ENCODE assay signal across 23 cellular contexts in the genomic region with DNA sequence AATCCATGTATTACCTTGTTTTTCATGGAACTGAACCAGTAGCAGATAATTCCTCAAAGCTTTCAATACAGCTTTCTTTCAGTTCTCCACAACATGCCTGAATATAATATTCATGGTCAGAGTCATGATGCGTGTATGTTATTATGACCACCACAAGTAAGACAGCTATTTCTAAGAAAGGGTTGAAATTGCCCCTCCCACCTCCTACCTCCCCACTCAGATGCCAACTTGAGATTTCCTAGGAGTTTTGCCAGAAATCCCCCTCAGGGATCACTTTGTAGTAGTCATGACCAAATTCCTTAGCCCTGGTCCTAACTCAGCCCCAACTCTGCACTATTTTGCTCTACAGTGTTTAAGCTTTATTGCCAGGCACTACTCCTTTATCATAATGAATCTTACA.
"Had no signal": no experiment of that assay in that cellular context is flagged by ENCODE, and none has a peak within 500 bp of the region (broad histone marks: within the 10 kb centered on the region; RNA-seq: fewer than 3 reads in every experiment).

No MANE protein-coding gene starts in this region.

- H3K36me3 Mint-ChIP-seq: natural killer cell treated with Interleukin-12 subunit alpha and Interleukin-12 subunit beta and Interleukin-15 and Interleukin-18, amount 100 ng/mL, for 72 hours had no signal

- H3K36me3 ChIP-seq: neural progenitor cell had no signal

- H3K27me3 ChIP-seq: hepatocyte, neural progenitor cell, pancreas, tibial artery, upper lobe of right lung had no signal

- H3K27ac ChIP-seq: coronary artery, hepatocyte, left ventricle myocardium inferior, lower lobe of right lung, neural progenitor cell, pancreas, tibial artery, upper lobe of right lung had no signal

- H3K27me3 Mint-ChIP-seq: natural killer cell treated with Interleukin-12 subunit alpha and Interleukin-12 subunit beta and Interleukin-15 and Interleukin-18, amount 100 ng/mL, for 72 hours; progenitor cell of endocrine pancreas; stimulated activated memory B cell treated with anti-CD40 and anti-IgM and Interleukin-4, amounts not matched to agents 10 μg/mL and 1 μg/mL and 100 μg/mL, for 72 hours; stimulated activated naive CD8-positive, alpha-beta T cell treated with anti-CD3 and anti-CD28 coated beads, Interleukin-15, Interleukin-2, amounts not matched to agents 100 ng/mL and 50 ng/mL, for 24 hours had no signal

- H3K9me3 Mint-ChIP-seq: natural killer cell treated with Interleukin-12 subunit alpha and Interleukin-12 subunit beta and Interleukin-15 and Interleukin-18, amount 100 ng/mL, for 72 hours; neural progenitor cell; stimulated activated memory B cell treated with anti-CD40 and anti-IgM and Interleukin-4, amounts not matched to agents 10 μg/mL and 1 μg/mL and 100 μg/mL, for 72 hours; stimulated activated naive CD8-positive, alpha-beta T cell treated with anti-CD3 and anti-CD28 coated beads, Interleukin-15, Interleukin-2, amounts not matched to agents 100 ng/mL and 50 ng/mL, for 24 hours had no signal

- H3K27ac Mint-ChIP-seq: natural killer cell treated with Interleukin-12 subunit alpha and Interleukin-12 subunit beta and Interleukin-15 and Interleukin-18, amount 100 ng/mL, for 72 hours; neural progenitor cell; progenitor cell of endocrine pancreas; stimulated activated memory B cell treated with anti-CD40 and anti-IgM and Interleukin-4, amounts not matched to agents 10 μg/mL and 1 μg/mL and 100 μg/mL, for 72 hours; stimulated activated naive CD8-positive, alpha-beta T cell treated with anti-CD3 and anti-CD28 coated beads, Interleukin-15, Interleukin-2, amounts not matched to agents 100 ng/mL and 50 ng/mL, for 24 hours had no signal

- H3K4me3 ChIP-seq: coronary artery, hepatocyte, left ventricle myocardium inferior, lower lobe of right lung, neural progenitor cell, pancreas, tibial artery, upper lobe of right lung had no signal

- H3K9me3 ChIP-seq: left ventricle myocardium inferior, lower lobe of right lung, pancreas, tibial artery, upper lobe of right lung had no signal

- ATAC-seq: esophagus mucosa; left cardiac atrium; lower lobe of right lung; natural killer cell treated with Interleukin-12 subunit alpha and Interleukin-12 subunit beta and Interleukin-15 and Interleukin-18, amount 100 ng/mL, for 72 hours; pancreas; right cardiac atrium; stimulated activated memory B cell treated with anti-CD40 and anti-IgM and Interleukin-4, amounts not matched to agents 10 μg/mL and 1 μg/mL and 100 μg/mL, for 72 hours; upper lobe of right lung had no signal

- DNase-seq: effector memory CD4-positive, alpha-beta T cell; foreskin melanocyte; kidney; left cardiac atrium; left ventricle myocardium inferior; lower lobe of right lung; mesenchymal stem cell; midbrain; nucleus accumbens; pancreas; right cardiac atrium; stimulated activated CD4-positive, alpha-beta T cell treated with anti-CD3 and anti-CD28 coated beads, Interleukin-4, amount 100 ng/mL, for 1 hour; stimulated activated CD8-positive, alpha-beta memory T cell treated with anti-CD3 and anti-CD28 coated beads, Interleukin-4, amount 100 ng/mL, for 48 hours; tibial artery; upper lobe of right lung had no signal

- H3K4me3 Mint-ChIP-seq: natural killer cell treated with Interleukin-12 subunit alpha and Interleukin-12 subunit beta and Interleukin-15 and Interleukin-18, amount 100 ng/mL, for 72 hours; neural progenitor cell; stimulated activated memory B cell treated with anti-CD40 and anti-IgM and Interleukin-4, amounts not matched to agents 10 μg/mL and 1 μg/mL and 100 μg/mL, for 72 hours; stimulated activated naive CD8-positive, alpha-beta T cell treated with anti-CD3 and anti-CD28 coated beads, Interleukin-15, Interleukin-2, amounts not matched to agents 100 ng/mL and 50 ng/mL, for 24 hours had no signal
